Comparison of ENCODE assay signal across 13 cellular contexts in genomic region chr17:32502710-32503109, GRCh38. TPM values are rescaled to one million over a fixed set of nuclear protein-coding genes. Genes with fewer than 3 reads are reported as not detected.
A peak's percentile ranks its signal among the peaks of the same experiment; 100 is the strongest.
DNase-seq lines count a peak whose midpoint lies in the region; ATAC-seq and TF ChIP-seq lines count a peak whose summit lies in the region.
"Had no signal": no experiment of that assay in that cellular context is flagged by ENCODE, and none has a peak within 500 bp of the region (broad histone marks: within the 10 kb centered on the region; RNA-seq: fewer than 3 reads in every experiment).

No MANE protein-coding gene starts in this region.

- DNase-seq in left ventricle myocardium superior (no peak), cardiac septum (ENCODE audit: low spot score) (no peak), upper lobe of right lung (peak; percentile 6), NCI-H187 treated with DMSO at 0.1 percent for 48 hours (lab: John Stamatoyannopoulos, UW) (no peak), activated gamma-delta T cell treated with Interleukin-2 at 50 U/mL for 16 hours (no peak)
- DNase-seq in activated CD8-positive, alpha-beta T cell treated with anti-CD3 and anti-CD28 coated beads, Interleukin-2, amount 10 ng/mL, durations not matched to agents 7 days and 5 days: no peak
- DNase-seq: activated CD4-positive, alpha-beta T cell treated with anti-CD3 and anti-CD28 coated beads for 1 hour; adrenal gland; MG63; OCI-M1 had no signal

- TF ChIP-seq CTCF in upper lobe of right lung (IDR thresholded peaks at IDR 0.05): no peak

- H3K27me3 Mint-ChIP-seq in activated CD8-positive, alpha-beta T cell treated with anti-CD3 and anti-CD28 coated beads, Interleukin-2, amount 10 ng/mL, durations not matched to agents 7 days and 5 days (ENCODE audit: low read depth): no peaks in the 10 kb centered on the region

- H3K27ac ChIP-seq in mucosa of rectum (ENCODE audit: low read depth in 2 of 2, low read length in 2 of 2): peak overlapping the region; percentile 42 to 86
- peak overlapping the region; percentile 45 for H3K27ac ChIP-seq in upper lobe of right lung
- H3K27ac ChIP-seq: GM23248 had no signal

- no peaks in the 10 kb centered on the region for H3K27me3 ChIP-seq in mucosa of rectum (ENCODE audit: control insufficient read depth in 2 of 2, insufficient read depth in 2 of 2, low read length in 2 of 2)
- no peaks in the 10 kb centered on the region for H3K27me3 ChIP-seq in upper lobe of right lung
- H3K27me3 ChIP-seq: adrenal gland, MG63 had no signal

- peak overlapping the region; percentile 100 for H3K27ac Mint-ChIP-seq in activated CD8-positive, alpha-beta T cell treated with anti-CD3 and anti-CD28 coated beads, Interleukin-2, amount 10 ng/mL, durations not matched to agents 7 days and 5 days

- intact Hi-C loops in left ventricle myocardium superior (cut with micrococcal nuclease) (no loop called here), cardiac septum (cut with DNase I) (no loop called here), upper lobe of right lung (cut with DNase I) (no loop called here)

- peaks cover 0 to 10% of the 10 kb centered on the region in 2 donors for H3K4me1 ChIP-seq in mucosa of rectum (ENCODE audit: control insufficient read depth in 2 of 2, insufficient read depth in 2 of 2, low read length in 2 of 2)
- H3K4me1 ChIP-seq in upper lobe of right lung: peaks cover 21% of the 10 kb centered on the region

- POLR2A ChIA-PET in activated CD8-positive, alpha-beta T cell treated with anti-CD3 and anti-CD28 coated beads, Interleukin-2, amount 10 ng/mL, durations not matched to agents 7 days and 5 days (lab: Charles Lee): interaction anchor here (1.0 to 4.3 kb wide), 4 partner anchors 10 to 15 kb away, joined by 4 to 22 read pairs (median 5); no protein-coding TSS in a partner anchor

- H3K9me3 Mint-ChIP-seq in activated CD8-positive, alpha-beta T cell treated with anti-CD3 and anti-CD28 coated beads, Interleukin-2, amount 10 ng/mL, durations not matched to agents 7 days and 5 days (ENCODE audit: insufficient read depth): no peaks in the 10 kb centered on the region

- peak overlapping the region; percentile 69 for H3K4me3 Mint-ChIP-seq in activated CD8-positive, alpha-beta T cell treated with anti-CD3 and anti-CD28 coated beads, Interleukin-2, amount 10 ng/mL, durations not matched to agents 7 days and 5 days

- H3K4me3 ChIP-seq in mucosa of rectum (ENCODE audit: low read length in 2 of 2) (no peak overlapping the region), upper lobe of right lung (no peak overlapping the region)
- H3K4me3 ChIP-seq: adrenal gland, GM23248, MG63 had no signal

- H3K36me3 ChIP-seq in mucosa of rectum (ENCODE audit: control insufficient read depth in 2 of 2, insufficient read depth in 2 of 2, low read length in 2 of 2) (peaks cover 3 to 10% of the 10 kb centered on the region in 2 donors), upper lobe of right lung (no peaks in the 10 kb centered on the region)
- H3K36me3 ChIP-seq: adrenal gland, MG63 had no signal

- H3K9me3 ChIP-seq in mucosa of rectum (ENCODE audit: control insufficient read depth in 2 of 2, low read length in 2 of 2): no peaks in the 10 kb centered on the region
- no peaks in the 10 kb centered on the region for H3K9me3 ChIP-seq in upper lobe of right lung
- H3K9me3 ChIP-seq: adrenal gland, MG63 had no signal

- H3K9ac ChIP-seq in mucosa of rectum (ENCODE audit: low read depth in 1 of 2, low read length in 2 of 2): no peak overlapping the region
- H3K9ac ChIP-seq: GM23248 had no signal

- H3K4me1 Mint-ChIP-seq in activated CD8-positive, alpha-beta T cell treated with anti-CD3 and anti-CD28 coated beads, Interleukin-2, amount 10 ng/mL, durations not matched to agents 7 days and 5 days (ENCODE audit: low read depth): peaks cover 39% of the 10 kb centered on the region

- CTCF ChIA-PET in activated CD8-positive, alpha-beta T cell treated with anti-CD3 and anti-CD28 coated beads, Interleukin-2, amount 10 ng/mL, durations not matched to agents 7 days and 5 days (lab: Charles Lee): interaction anchor here (2.1 to 2.5 kb wide), 2 partner anchors 11 to 19 kb away, joined by 7 to 8 read pairs; no protein-coding TSS in a partner anchor

- ATAC-seq in left ventricle myocardium superior (peak; percentile 31), upper lobe of right lung (no peak), HG03439 (IDR thresholded peaks at IDR 0.05; ENCODE audit: unreplicated experiment) (no peak)
- ATAC-seq in activated CD8-positive, alpha-beta T cell treated with anti-CD3 and anti-CD28 coated beads, Interleukin-2, amount 10 ng/mL, durations not matched to agents 7 days and 5 days: no peak

- peaks cover 2% of the 10 kb centered on the region for H3K36me3 Mint-ChIP-seq in activated CD8-positive, alpha-beta T cell treated with anti-CD3 and anti-CD28 coated beads, Interleukin-2, amount 10 ng/mL, durations not matched to agents 7 days and 5 days (ENCODE audit: low read depth)

RNA-seq across cellular contexts. Expression of gene CDK5R1, which starts 15.9 kb away (rescaled TPM):
- total RNA-seq in left ventricle myocardium superior: 1.4 TPM
- 1.5 TPM for total RNA-seq in cardiac septum
- total RNA-seq in activated CD8-positive, alpha-beta T cell treated with anti-CD3 and anti-CD28 coated beads, Interleukin-2, amount 10 ng/mL, durations not matched to agents 7 days and 5 days: 1 to 10 TPM; 5.8 to 6.5 TPM
- total RNA-seq in upper lobe of right lung: 1.6 TPM

RNA-seq across cellular contexts. Expression of gene PSMD11, which starts 58.4 kb away (rescaled TPM):
- total RNA-seq in left ventricle myocardium superior (67.8 TPM), cardiac septum (81.7 TPM), upper lobe of right lung (62.8 TPM)
- total RNA-seq in activated CD8-positive, alpha-beta T cell treated with anti-CD3 and anti-CD28 coated beads, Interleukin-2, amount 10 ng/mL, durations not matched to agents 7 days and 5 days: 100 to 1,000 TPM; 100 to 104 TPM
